Comparison of ENCODE assay signal across 25 cellular contexts in the genomic region with DNA sequence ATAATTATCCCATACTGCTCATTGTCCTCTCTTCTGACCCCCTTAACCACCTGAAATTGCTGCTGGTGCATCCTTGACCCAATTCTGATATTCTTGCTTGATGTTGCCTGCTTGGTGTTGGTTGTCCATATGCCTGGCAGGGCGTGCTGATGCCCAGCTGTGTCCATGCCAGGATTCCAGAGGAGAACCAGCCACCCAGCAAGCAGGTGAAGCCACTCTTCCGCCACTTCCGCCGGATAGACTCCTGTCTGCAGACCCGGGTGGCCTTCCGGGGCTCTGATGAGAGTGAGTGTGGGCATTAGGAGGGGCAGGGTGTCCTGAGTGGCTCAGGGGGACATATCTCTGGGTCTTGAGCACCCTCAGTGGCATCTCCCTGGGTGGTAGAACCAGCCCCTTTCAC. TPM values are rescaled to one million over a fixed set of nuclear protein-coding genes. Genes with fewer than 3 reads are reported as not detected.
"Had no signal": no experiment of that assay in that cellular context is flagged by ENCODE, and none has a peak within 500 bp of the region (broad histone marks: within the 10 kb centered on the region; RNA-seq: fewer than 3 reads in every experiment).

No MANE protein-coding gene starts in this region.

- H3K27ac Mint-ChIP-seq: dendritic cell treated with granulocyte-macrophage colony-stimulating factor and Interleukin-4, amounts not matched to agents 40 ng/mL and 50 ng/mL, for 4 days; effector memory CD8-positive, alpha-beta T cell; endodermal cell; mesothelial cell of epicardium had no signal

- H3K4me3 ChIP-seq: colonic mucosa, esophagus squamous epithelium, gastroesophageal sphincter, heart left ventricle, hepatocyte, left lung, lower lobe of right lung had no signal

- H2AFZ ChIP-seq: hepatocyte had no signal

- ATAC-seq: effector memory CD8-positive, alpha-beta T cell; esophagus mucosa; gastroesophageal sphincter; heart left ventricle; left cardiac atrium; left lung; left ventricle myocardium superior; lower lobe of right lung had no signal

- DNase-seq: colonic mucosa; cortex of kidney; effector CD8-positive, alpha-beta T cell; effector memory CD8-positive, alpha-beta T cell; endodermal cell; erythroblast; esophagus squamous epithelium; foreskin fibroblast; foreskin melanocyte; heart left ventricle; hypothalamus; immature natural killer cell; left cardiac atrium; left lung; left ventricle myocardium superior; lower lobe of right lung; mesenchymal stem cell had no signal

- H3K4me1 ChIP-seq: colonic mucosa had no signal

- H3K4me3 Mint-ChIP-seq: dendritic cell treated with granulocyte-macrophage colony-stimulating factor and Interleukin-4, amounts not matched to agents 40 ng/mL and 50 ng/mL, for 4 days; effector memory CD8-positive, alpha-beta T cell; endodermal cell; immature natural killer cell; mesothelial cell of epicardium had no signal

- H3K27me3 ChIP-seq: colonic mucosa, esophagus squamous epithelium, gastroesophageal sphincter, heart left ventricle, hepatocyte had no signal

- H3K9me3 ChIP-seq: colonic mucosa, esophagus squamous epithelium, gastroesophageal sphincter, heart left ventricle, left lung, lower lobe of right lung had no signal

- H3K4me2 ChIP-seq: hepatocyte had no signal

- H3K27me3 Mint-ChIP-seq: effector memory CD8-positive, alpha-beta T cell had no signal

- H3K79me2 ChIP-seq: hepatocyte had no signal

- H3K27ac ChIP-seq: colonic mucosa, epithelial cell of prostate, esophagus squamous epithelium, gastroesophageal sphincter, heart left ventricle, hepatocyte, left lung, lower lobe of right lung had no signal

- FAIRE-seq: endometrium, keratinocyte had no signal

RNA-seq across cellular contexts. Expression of a gene that starts 11.4 kb away (rescaled TPM):
- polyA plus RNA-seq: immature natural killer cell had no signal
